In the genomic region with DNA sequence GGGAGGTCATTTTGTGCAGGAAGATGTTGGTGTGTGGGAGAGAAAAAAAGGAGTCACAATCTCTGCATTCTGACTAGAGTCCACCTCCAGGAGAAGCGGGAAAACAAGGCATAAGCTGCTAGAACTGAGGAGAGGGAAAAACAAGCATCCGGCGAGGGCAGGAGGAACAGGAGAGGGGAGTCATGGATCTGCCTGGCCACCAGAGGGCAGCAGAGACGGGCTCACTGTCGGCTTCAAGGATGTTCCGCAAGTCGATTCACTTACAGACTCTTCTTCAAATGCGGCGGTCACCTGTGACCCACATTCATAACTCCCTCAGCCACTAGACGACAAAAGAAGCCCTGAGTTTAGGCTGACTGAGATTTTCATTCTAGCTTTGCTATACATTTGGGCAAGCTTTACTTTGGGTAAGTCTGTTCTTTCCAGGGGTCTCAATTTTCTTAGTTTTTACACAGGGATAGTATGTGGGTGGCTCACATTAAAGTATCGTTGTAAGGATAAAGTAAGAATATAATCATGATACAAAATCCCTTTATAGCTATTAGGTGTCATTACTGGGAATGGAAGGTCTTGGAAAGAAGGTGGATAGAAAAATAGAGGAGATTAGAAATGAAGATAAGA, we compare ENCODE assay signal across 8 cellular contexts. TPM values are rescaled to one million over a fixed set of nuclear protein-coding genes. Genes with fewer than 3 reads are reported as not detected.
DNase-seq lines count a peak whose midpoint lies in the region; ATAC-seq and TF ChIP-seq lines count a peak whose summit lies in the region.

No MANE protein-coding gene starts in this region.

- CTCF ChIA-PET in RWPE1 (lab: Yijun Ruan, JAX) = interaction anchor here (0.5 to 2.0 kb wide), 13 partner anchors 11 to 1042 kb away, joined by 3 to 12 read pairs (median 3); no protein-coding TSS in a partner anchor

- peak; percentile 70 for DNase-seq in EH (ENCODE audit: low read depth)
- peak; percentile 66 to 70 for DNase-seq in Kasumi-1 (lab: John Stamatoyannopoulos, UW)
- DNase-seq in RWPE1 (ENCODE audit: low spot score) = peak; percentile 67
- DNase-seq in activated T-helper 9 cell treated with anti-CD3 and anti-CD28 coated beads, Interleukin-2, amount 50 U/mL, for 16 hours (ENCODE audit: low read depth) = peak; percentile 77
- DNase-seq in foreskin keratinocyte = peak in 1 of 2 donors; percentile 37
- peak in 51 of 56 donors; percentile 4 to 75 (median 42) for DNase-seq in nucleus accumbens (lab: John Stamatoyannopoulos, UW)
- DNase-seq in superior temporal gyrus (ENCODE audit: extremely low spot score) = peak; percentile 80

- POLR2A ChIA-PET in RWPE1 (lab: Yijun Ruan, JAX; ENCODE audit: low non-redundant PET) = interaction anchor here (0.6 kb wide), 1 partner anchor 324 kb away, joined by 4 read pairs; no protein-coding TSS in a partner anchor

- H3K27ac ChIP-seq in RWPE1 (no peak overlapping the region), foreskin keratinocyte (no peak overlapping the region)

- peak; percentile 92 for TF ChIP-seq CTCF in RWPE1 (conservative IDR thresholded peaks at IDR 0.05; ENCODE audit: low read depth)
- peak; percentile 89 for TF ChIP-seq CTCF in foreskin keratinocyte (conservative IDR thresholded peaks at IDR 0.05)

- H3K27me3 ChIP-seq in foreskin keratinocyte = peaks cover 45% of the 10 kb centered on the region

- H3K4me1 ChIP-seq in foreskin keratinocyte = no peaks in the 10 kb centered on the region

- ATAC-seq in foreskin keratinocyte (peak; percentile 67), GM19467 (IDR thresholded peaks at IDR 0.05; ENCODE audit: unreplicated experiment) (no peak)

RNA-seq across cellular contexts. Expression of a gene that starts 6.6 kb away (rescaled TPM):
- total RNA-seq in foreskin keratinocyte = not detected in 2 replicates
- polyA plus RNA-seq in foreskin keratinocyte = not detected in 2 replicates

RNA-seq across cellular contexts. Expression of a gene that starts 26.1 kb away (rescaled TPM):
- not detected in 2 replicates for total RNA-seq in foreskin keratinocyte
- not detected in 2 replicates for polyA plus RNA-seq in foreskin keratinocyte

RNA-seq across cellular contexts. Expression of a gene that starts 41.8 kb away (rescaled TPM):
- total RNA-seq in foreskin keratinocyte = not detected in 2 replicates
- not detected in 2 replicates for polyA plus RNA-seq in foreskin keratinocyte
